ENCODE assay signal across 1 cellular context in the genomic region with DNA sequence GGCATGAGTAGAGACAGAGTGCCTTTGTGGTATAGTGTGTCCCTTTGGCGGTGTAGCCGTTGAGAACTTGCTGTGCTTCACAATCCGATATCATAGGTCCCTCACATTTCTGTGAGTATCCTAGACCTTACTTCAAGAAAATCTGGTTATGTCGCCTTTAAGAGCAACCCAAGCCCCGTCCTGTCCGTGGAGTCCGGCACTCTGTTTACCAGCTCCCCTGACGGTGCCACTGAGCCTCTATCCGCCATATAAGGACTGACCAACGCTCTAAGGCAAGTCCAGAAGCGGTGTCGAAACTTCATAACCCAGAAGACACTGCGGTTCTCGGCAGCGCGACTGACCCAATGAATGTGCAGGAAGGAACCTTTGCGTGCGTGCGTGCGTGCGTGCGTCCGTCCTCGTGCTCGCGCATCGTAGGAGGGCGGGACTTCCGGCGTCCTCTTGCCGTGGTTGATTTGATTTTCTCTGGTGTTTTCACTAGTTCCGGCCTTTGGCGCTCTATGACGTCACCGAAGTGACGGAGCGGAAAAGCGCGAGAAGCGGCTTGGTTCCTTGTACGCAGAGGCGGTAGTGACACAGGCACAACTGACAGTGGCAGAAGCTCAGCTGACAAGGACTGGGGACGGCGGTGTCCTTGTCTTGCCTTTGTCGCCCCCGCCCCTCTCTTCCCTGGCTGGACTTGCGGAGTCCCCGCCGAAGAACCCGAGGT.
A peak's percentile ranks its signal among the peaks of the same experiment; 100 is the strongest.
TF ChIP-seq lines count a peak whose summit lies in the region.

A gene (plus strand): TSS at position 555 of the 709 bp plus-strand sequence. CDS start 1,283 bp downstream, outside the sequence.
A gene (plus strand): TSS at position 555 of the 709 bp plus-strand sequence. CDS start 5,005 bp downstream, outside the sequence.

TF ChIP-seq in HepG2, 621 proteins besides CTCF, POLR2A, EP300 and RAD21 (continued from another document and continues in another):
- TF ChIP-seq, protein P1, sequence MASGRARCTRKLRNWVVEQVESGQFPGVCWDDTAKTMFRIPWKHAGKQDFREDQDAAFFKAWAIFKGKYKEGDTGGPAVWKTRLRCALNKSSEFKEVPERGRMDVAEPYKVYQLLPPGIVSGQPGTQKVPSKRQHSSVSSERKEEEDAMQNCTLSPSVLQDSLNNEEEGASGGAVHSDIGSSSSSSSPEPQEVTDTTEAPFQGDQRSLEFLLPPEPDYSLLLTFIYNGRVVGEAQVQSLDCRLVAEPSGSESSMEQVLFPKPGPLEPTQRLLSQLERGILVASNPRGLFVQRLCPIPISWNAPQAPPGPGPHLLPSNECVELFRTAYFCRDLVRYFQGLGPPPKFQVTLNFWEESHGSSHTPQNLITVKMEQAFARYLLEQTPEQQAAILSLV (CRISPR knock-in tag; IDR thresholded peaks at IDR 0.05; ENCODE audit: borderline replicate concordance) = peak; percentile 83
- TF ChIP-seq, protein P2, sequence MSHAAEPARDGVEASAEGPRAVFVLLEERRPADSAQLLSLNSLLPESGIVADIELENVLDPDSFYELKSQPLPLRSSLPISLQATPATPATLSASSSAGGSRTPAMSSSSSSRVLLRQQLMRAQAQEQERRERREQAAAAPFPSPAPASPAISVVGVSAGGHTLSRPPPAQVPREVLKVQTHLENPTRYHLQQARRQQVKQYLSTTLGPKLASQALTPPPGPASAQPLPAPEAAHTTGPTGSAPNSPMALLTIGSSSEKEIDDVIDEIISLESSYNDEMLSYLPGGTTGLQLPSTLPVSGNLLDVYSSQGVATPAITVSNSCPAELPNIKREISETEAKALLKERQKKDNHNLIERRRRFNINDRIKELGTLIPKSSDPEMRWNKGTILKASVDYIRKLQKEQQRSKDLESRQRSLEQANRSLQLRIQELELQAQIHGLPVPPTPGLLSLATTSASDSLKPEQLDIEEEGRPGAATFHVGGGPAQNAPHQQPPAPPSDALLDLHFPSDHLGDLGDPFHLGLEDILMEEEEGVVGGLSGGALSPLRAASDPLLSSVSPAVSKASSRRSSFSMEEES (CRISPR knock-in tag; IDR thresholded peaks at IDR 0.05) = peak; percentile 3; the same call in 1 of the 2 replicates
- no peak for TF ChIP-seq TP53 (CRISPR knock-in tag; conservative IDR thresholded peaks at IDR 0.05)
- TF ChIP-seq ZNF382 (CRISPR knock-in tag; IDR thresholded peaks at IDR 0.05; ENCODE audit: borderline replicate concordance) = no peak
- TF ChIP-seq MEF2D (CRISPR knock-in tag; IDR thresholded peaks at IDR 0.05) = no peak
- TF ChIP-seq ERF (CRISPR knock-in tag; IDR thresholded peaks at IDR 0.05) = peak; percentile 64; the same call in 1 of the 2 replicates
- TF ChIP-seq, protein P3, sequence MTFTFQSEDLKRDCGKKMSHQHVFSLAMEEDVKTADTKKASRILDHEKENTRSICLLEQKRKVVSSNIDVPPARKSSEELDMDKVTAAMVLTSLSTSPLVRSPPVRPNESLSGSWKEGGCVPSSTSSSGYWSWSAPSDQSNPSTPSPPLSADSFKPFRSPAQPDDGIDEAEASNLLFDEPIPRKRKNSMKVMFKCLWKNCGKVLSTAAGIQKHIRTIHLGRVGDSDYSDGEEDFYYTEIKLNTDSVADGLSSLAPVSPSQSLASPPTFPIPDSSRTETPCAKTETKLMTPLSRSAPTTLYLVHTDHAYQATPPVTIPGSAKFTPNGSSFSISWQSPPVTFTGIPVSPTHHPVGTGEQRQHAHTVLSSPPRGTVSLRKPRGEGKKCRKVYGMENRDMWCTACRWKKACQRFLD (CRISPR knock-in tag; IDR thresholded peaks at IDR 0.05; ENCODE audit: borderline replicate concordance) = no peak
- peak; percentile 85; the same call in 1 of the 2 replicates for TF ChIP-seq ZNF337 (CRISPR knock-in tag; IDR thresholded peaks at IDR 0.05; ENCODE audit: borderline replicate concordance, low read depth)
- TF ChIP-seq, protein P4, sequence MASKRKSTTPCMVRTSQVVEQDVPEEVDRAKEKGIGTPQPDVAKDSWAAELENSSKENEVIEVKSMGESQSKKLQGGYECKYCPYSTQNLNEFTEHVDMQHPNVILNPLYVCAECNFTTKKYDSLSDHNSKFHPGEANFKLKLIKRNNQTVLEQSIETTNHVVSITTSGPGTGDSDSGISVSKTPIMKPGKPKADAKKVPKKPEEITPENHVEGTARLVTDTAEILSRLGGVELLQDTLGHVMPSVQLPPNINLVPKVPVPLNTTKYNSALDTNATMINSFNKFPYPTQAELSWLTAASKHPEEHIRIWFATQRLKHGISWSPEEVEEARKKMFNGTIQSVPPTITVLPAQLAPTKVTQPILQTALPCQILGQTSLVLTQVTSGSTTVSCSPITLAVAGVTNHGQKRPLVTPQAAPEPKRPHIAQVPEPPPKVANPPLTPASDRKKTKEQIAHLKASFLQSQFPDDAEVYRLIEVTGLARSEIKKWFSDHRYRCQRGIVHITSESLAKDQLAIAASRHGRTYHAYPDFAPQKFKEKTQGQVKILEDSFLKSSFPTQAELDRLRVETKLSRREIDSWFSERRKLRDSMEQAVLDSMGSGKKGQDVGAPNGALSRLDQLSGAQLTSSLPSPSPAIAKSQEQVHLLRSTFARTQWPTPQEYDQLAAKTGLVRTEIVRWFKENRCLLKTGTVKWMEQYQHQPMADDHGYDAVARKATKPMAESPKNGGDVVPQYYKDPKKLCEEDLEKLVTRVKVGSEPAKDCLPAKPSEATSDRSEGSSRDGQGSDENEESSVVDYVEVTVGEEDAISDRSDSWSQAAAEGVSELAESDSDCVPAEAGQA (IDR thresholded peaks at IDR 0.05; ENCODE audit: low read depth) = peak; percentile 99
- TF ChIP-seq, protein P4 (CRISPR knock-in tag; IDR thresholded peaks at IDR 0.05; ENCODE audit: borderline replicate concordance) = no peak
- TF ChIP-seq ZNF124 (CRISPR knock-in tag; IDR thresholded peaks at IDR 0.05) = 0 out of 2 replicates have a peak, but pooled peaks have one; percentile 50
- 0 out of 2 replicates have a peak, but pooled peaks have one; percentile 19 for TF ChIP-seq BCL6 (CRISPR knock-in tag; IDR thresholded peaks at IDR 0.05)
- TF ChIP-seq, protein P5, sequence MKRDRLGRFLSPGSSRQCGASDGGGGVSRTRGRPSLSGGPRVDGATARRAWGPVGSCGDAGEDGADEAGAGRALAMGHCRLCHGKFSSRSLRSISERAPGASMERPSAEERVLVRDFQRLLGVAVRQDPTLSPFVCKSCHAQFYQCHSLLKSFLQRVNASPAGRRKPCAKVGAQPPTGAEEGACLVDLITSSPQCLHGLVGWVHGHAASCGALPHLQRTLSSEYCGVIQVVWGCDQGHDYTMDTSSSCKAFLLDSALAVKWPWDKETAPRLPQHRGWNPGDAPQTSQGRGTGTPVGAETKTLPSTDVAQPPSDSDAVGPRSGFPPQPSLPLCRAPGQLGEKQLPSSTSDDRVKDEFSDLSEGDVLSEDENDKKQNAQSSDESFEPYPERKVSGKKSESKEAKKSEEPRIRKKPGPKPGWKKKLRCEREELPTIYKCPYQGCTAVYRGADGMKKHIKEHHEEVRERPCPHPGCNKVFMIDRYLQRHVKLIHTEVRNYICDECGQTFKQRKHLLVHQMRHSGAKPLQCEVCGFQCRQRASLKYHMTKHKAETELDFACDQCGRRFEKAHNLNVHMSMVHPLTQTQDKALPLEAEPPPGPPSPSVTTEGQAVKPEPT (CRISPR knock-in tag; IDR thresholded peaks at IDR 0.05; ENCODE audit: low read depth) = no peak
- TF ChIP-seq, protein P6, sequence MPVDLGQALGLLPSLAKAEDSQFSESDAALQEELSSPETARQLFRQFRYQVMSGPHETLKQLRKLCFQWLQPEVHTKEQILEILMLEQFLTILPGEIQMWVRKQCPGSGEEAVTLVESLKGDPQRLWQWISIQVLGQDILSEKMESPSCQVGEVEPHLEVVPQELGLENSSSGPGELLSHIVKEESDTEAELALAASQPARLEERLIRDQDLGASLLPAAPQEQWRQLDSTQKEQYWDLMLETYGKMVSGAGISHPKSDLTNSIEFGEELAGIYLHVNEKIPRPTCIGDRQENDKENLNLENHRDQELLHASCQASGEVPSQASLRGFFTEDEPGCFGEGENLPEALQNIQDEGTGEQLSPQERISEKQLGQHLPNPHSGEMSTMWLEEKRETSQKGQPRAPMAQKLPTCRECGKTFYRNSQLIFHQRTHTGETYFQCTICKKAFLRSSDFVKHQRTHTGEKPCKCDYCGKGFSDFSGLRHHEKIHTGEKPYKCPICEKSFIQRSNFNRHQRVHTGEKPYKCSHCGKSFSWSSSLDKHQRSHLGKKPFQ (CRISPR knock-in tag; IDR thresholded peaks at IDR 0.05; ENCODE audit: insufficient replicate concordance) = no peak
- TF ChIP-seq, protein P7, sequence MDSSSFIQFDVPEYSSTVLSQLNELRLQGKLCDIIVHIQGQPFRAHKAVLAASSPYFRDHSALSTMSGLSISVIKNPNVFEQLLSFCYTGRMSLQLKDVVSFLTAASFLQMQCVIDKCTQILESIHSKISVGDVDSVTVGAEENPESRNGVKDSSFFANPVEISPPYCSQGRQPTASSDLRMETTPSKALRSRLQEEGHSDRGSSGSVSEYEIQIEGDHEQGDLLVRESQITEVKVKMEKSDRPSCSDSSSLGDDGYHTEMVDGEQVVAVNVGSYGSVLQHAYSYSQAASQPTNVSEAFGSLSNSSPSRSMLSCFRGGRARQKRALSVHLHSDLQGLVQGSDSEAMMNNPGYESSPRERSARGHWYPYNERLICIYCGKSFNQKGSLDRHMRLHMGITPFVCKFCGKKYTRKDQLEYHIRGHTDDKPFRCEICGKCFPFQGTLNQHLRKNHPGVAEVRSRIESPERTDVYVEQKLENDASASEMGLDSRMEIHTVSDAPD (CRISPR knock-in tag; IDR thresholded peaks at IDR 0.05) = peak; percentile 68
- TF ChIP-seq, protein P8, sequence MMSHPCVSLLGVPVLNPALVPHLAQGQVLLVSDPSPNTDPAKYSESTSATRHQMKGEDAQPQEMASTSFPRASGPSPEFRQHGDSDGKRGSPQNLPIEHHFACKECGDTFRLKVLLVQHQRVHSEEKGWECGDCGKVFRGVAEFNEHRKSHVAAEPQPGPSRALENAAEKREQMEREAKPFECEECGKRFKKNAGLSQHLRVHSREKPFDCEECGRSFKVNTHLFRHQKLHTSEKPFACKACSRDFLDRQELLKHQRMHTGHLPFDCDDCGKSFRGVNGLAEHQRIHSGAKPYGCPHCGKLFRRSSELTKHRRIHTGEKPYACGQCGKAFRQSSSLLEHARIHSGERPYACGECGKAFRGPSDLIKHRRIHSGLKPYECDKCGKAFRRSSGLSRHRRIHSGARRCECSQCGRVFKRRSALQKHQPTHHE (CRISPR knock-in tag; IDR thresholded peaks at IDR 0.05; ENCODE audit: borderline replicate concordance) = no peak
- TF ChIP-seq FOSL2 (CRISPR knock-in tag; IDR thresholded peaks at IDR 0.05) = no peak; the same call in 1 of the 2 replicates
- no peak for TF ChIP-seq JDP2 (CRISPR knock-in tag; IDR thresholded peaks at IDR 0.05; ENCODE audit: borderline replicate concordance)
- TF ChIP-seq ZNF329 (CRISPR knock-in tag; IDR thresholded peaks at IDR 0.05; ENCODE audit: low read depth) = no peak
- no peak for TF ChIP-seq ZNF570 (CRISPR knock-in tag; IDR thresholded peaks at IDR 0.05; ENCODE audit: borderline replicate concordance)
- 0 out of 2 replicates have a peak, but pooled peaks have one; percentile 6 for TF ChIP-seq TGIF2 (CRISPR knock-in tag; IDR thresholded peaks at IDR 0.05)
- TF ChIP-seq, protein P9, sequence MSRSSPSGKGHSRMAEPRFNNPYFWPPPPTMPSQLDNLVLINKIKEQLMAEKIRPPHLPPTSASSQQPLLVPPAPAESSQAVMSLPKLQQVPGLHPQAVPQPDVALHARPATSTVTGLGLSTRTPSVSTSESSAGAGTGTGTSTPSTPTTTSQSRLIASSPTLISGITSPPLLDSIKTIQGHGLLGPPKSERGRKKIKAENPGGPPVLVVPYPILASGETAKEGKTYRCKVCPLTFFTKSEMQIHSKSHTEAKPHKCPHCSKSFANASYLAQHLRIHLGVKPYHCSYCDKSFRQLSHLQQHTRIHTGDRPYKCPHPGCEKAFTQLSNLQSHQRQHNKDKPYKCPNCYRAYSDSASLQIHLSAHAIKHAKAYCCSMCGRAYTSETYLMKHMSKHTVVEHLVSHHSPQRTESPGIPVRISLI (CRISPR knock-in tag; IDR thresholded peaks at IDR 0.05; ENCODE audit: borderline replicate concordance) = no peak
- TF ChIP-seq TEAD3 (CRISPR knock-in tag; optimal IDR thresholded peaks at IDR 0.05; ENCODE audit: borderline replicate concordance) = peak; percentile 83
- peak; percentile 12; the same call in 1 of the 2 replicates for TF ChIP-seq JUN (CRISPR knock-in tag; IDR thresholded peaks at IDR 0.05)
- TF ChIP-seq ZBTB21 (CRISPR knock-in tag; IDR thresholded peaks at IDR 0.05) = peak; percentile 100
- TF ChIP-seq, protein P10, sequence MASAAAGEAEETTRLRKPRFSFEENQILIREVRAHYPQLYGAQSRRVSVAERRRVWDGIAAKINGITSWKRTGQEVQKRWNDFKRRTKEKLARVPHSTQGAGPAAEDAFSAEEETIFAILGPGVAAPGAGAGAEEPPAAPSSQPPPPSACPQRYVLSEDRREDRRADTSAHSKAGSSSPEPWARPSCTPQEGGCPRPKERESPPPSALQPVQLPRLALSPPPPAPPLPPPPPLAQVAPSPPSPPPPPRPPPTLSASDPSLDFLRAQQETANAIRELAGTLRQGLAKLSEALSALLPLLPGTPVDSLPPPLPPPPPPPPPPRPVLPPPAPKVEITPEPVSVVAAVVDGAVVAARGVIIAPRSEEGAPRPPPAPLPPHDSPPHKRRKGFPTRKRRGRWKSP (CRISPR knock-in tag; IDR thresholded peaks at IDR 0.05) = peak; percentile 59
- peak; percentile 22; the same call in 1 of the 2 replicates for TF ChIP-seq KDM5B (CRISPR knock-in tag; IDR thresholded peaks at IDR 0.05; ENCODE audit: borderline replicate concordance)
- no peak for TF ChIP-seq ZNF224 (CRISPR knock-in tag; IDR thresholded peaks at IDR 0.05)
- TF ChIP-seq ZZZ3 (CRISPR knock-in tag; IDR thresholded peaks at IDR 0.05; ENCODE audit: borderline replicate concordance) = peak; percentile 86; the same call in 1 of the 2 replicates
- TF ChIP-seq SMAD3 (CRISPR knock-in tag; IDR thresholded peaks at IDR 0.05) = 0 out of 2 replicates have a peak, but pooled peaks have one; percentile 22
- TF ChIP-seq GFI1 (CRISPR knock-in tag; IDR thresholded peaks at IDR 0.05; ENCODE audit: borderline replicate concordance) = 0 out of 2 replicates have a peak, but pooled peaks have one; percentile 3
- TF ChIP-seq ZNF556 (CRISPR knock-in tag; IDR thresholded peaks at IDR 0.05; ENCODE audit: borderline replicate concordance) = no peak
- TF ChIP-seq NFATC3 (CRISPR knock-in tag; IDR thresholded peaks at IDR 0.05) = no peak
